8 cellular contexts compared by ENCODE assay signal in the genomic region with DNA sequence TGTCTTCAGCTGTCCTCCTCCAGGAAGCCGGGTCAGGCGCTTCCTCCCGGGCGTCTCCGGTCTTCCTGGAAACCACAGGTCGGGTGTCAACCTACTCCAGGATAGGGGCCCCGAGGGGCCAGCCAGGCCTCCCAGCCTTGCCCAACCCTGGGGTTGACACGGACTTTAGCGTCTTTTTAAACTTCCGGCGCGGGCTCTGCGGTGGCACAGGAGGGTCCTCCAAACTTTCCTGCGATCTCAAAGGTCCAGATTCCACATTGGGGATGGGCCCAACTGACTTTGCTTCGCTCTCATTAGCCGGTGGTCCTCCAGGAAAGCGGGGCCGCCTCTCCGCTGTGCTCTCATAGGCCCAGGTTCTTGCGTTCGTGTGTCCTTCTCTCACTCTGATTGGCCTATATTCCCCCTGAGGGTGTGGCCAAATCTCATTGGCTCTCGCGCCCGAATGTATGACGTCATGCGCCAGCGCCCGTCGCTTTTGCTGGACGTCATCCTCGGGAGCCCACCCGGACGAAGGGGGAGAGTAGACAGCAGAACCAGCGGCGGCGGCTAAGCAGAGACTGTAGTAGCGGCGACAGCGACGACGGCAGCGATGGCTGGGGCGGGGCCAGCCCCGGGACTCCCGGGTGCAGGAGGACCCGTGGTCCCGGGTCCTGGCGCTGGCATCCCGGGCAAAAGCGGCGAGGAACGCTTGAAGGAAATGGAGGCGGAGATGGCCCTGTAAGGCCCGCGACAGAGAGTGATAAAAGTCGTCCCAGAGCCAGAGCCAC. TPM values are rescaled to one million over a fixed set of nuclear protein-coding genes. Genes with fewer than 3 reads are reported as not detected.
DNase-seq lines count a peak whose midpoint lies in the region; ATAC-seq and TF ChIP-seq lines count a peak whose summit lies in the region.

RBM42 (plus strand) TSS at position 472 of the 767 bp plus-strand sequence; CDS start at position 590, 118 bp downstream.

- ATAC-seq in stimulated activated naive CD8-positive, alpha-beta T cell treated with anti-CD3 and anti-CD28 coated beads, Interleukin-15, amount 100 ng/mL, for 72 hours, result peak; percentile 100

- no peaks in the 10 kb centered on the region for H3K27me3 ChIP-seq in HAP-1 (ENCODE audit: low read depth)
- H3K27me3 ChIP-seq in MM.1S (replicated peaks; ENCODE audit: insufficient read depth, low read length), result no peaks in the 10 kb centered on the region

- in situ Hi-C loops in HAP-1 (cut with MboI; ENCODE audit: low sequenced_read_pairs), result no loop called here

- H3K27ac ChIP-seq in MM.1S (ENCODE audit: low read length), result peak within 1 kb of the TSS; percentile 51; the same call in 1 of the 2 replicates

- peaks cover 29% of the 10 kb centered on the region for H3K36me3 Mint-ChIP-seq in nephron progenitor cell (ENCODE audit: low read depth)

- peak within 1 kb of the TSS; percentile 84 for H2AFZ ChIP-seq in MM.1S (ENCODE audit: low read length)

- peaks cover 2% of the 10 kb centered on the region; the same call in 1 of the 2 replicates for H3F3A ChIP-seq in MM.1S (ENCODE audit: insufficient read depth, low read length)

- TF ChIP-seq CTCF in MM.1S (IDR thresholded peaks at IDR 0.05; ENCODE audit: low read length) (no peak), fibroblast of the aortic adventitia (IDR thresholded peaks at IDR 0.05; ENCODE audit: insufficient read depth, low read length) (no peak), nephron progenitor cell (IDR thresholded peaks at IDR 0.05) (no peak)

- no peaks in the 10 kb centered on the region for H4K20me1 ChIP-seq in MM.1S (ENCODE audit: insufficient read depth, low read length)

- H3K4me1 ChIP-seq in ES-I3 (ENCODE audit: insufficient read depth, low read length), result no peaks in the 10 kb centered on the region
- H3K4me1 ChIP-seq in HAP-1, result peaks cover 5% of the 10 kb centered on the region; the same call in 1 of the 2 replicates
- 0 out of 2 replicates have a peak, but pooled peaks cover 3% of the 10 kb centered on the region for H3K4me1 ChIP-seq in MM.1S (ENCODE audit: low read length)

- DNase-seq in HAP-1 (ENCODE audit: low spot score in 2 of 2) (peak; percentile 98 to 99), MM.1S (peak; percentile 98), SIG-M5 (lab: John Stamatoyannopoulos, UW) (peak; percentile 85), activated gamma-delta T cell (lab: John Stamatoyannopoulos, UW) (peak; percentile 89), fibroblast of the aortic adventitia (ENCODE audit: low read depth) (peak; percentile 99), nephron progenitor cell (peak; percentile 98)
- peak; percentile 97 to 98 for DNase-seq in stimulated activated naive CD8-positive, alpha-beta T cell treated with anti-CD3 and anti-CD28 coated beads, Interleukin-15, amount 100 ng/mL, for 72 hours

- H3K36me3 ChIP-seq in ES-I3 (ENCODE audit: insufficient read depth, low read length) (peaks cover 4% of the 10 kb centered on the region; the same call in 1 of the 2 replicates), HAP-1 (replicated peaks) (peaks cover 34% of the 10 kb centered on the region), MM.1S (replicated peaks; ENCODE audit: insufficient read depth, low read length) (no peaks in the 10 kb centered on the region)

- peaks cover 4% of the 10 kb centered on the region for H3K27me3 Mint-ChIP-seq in nephron progenitor cell (ENCODE audit: low read depth, poor library complexity)
- no peaks in the 10 kb centered on the region for H3K27me3 Mint-ChIP-seq in stimulated activated naive CD8-positive, alpha-beta T cell treated with anti-CD3 and anti-CD28 coated beads, Interleukin-15, amount 100 ng/mL, for 72 hours

- H3K9me3 ChIP-seq in ES-I3 (ENCODE audit: control insufficient read depth, insufficient read depth, low read length) (no peaks in the 10 kb centered on the region), HAP-1 (no peaks in the 10 kb centered on the region), MM.1S (replicated peaks; ENCODE audit: insufficient read depth, low read length) (no peaks in the 10 kb centered on the region)

- H3K27ac Mint-ChIP-seq in nephron progenitor cell, result peak within 1 kb of the TSS; percentile 98
- H3K27ac Mint-ChIP-seq in stimulated activated naive CD8-positive, alpha-beta T cell treated with anti-CD3 and anti-CD28 coated beads, Interleukin-15, amount 100 ng/mL, for 72 hours, result peak within 1 kb of the TSS; percentile 93 to 97

- H3K4me3 Mint-ChIP-seq in nephron progenitor cell, result peak within 1 kb of the TSS; percentile 97
- peak within 1 kb of the TSS; percentile 89 to 90 for H3K4me3 Mint-ChIP-seq in stimulated activated naive CD8-positive, alpha-beta T cell treated with anti-CD3 and anti-CD28 coated beads, Interleukin-15, amount 100 ng/mL, for 72 hours

- H3K4me2 ChIP-seq in MM.1S (ENCODE audit: low read depth, low read length), result peak within 1 kb of the TSS; percentile 99

- peaks cover 17% of the 10 kb centered on the region for H3K79me2 ChIP-seq in MM.1S (ENCODE audit: low read length)

- no peaks in the 10 kb centered on the region for H3K9me2 ChIP-seq in MM.1S (replicated peaks; ENCODE audit: insufficient read depth, low read length)

- H3K4me3 ChIP-seq in HAP-1 (peak within 1 kb of the TSS; percentile 99), MM.1S (ENCODE audit: low read length) (peak within 1 kb of the TSS; percentile 93), fibroblast of the aortic adventitia (ENCODE audit: low read depth, low read length) (peak within 1 kb of the TSS; percentile 98)

- no peaks in the 10 kb centered on the region for H3K9me3 Mint-ChIP-seq in nephron progenitor cell
- no peaks in the 10 kb centered on the region for H3K9me3 Mint-ChIP-seq in stimulated activated naive CD8-positive, alpha-beta T cell treated with anti-CD3 and anti-CD28 coated beads, Interleukin-15, amount 100 ng/mL, for 72 hours

- peaks cover 19% of the 10 kb centered on the region for H3K4me1 Mint-ChIP-seq in nephron progenitor cell
- H3K4me1 Mint-ChIP-seq in stimulated activated naive CD8-positive, alpha-beta T cell treated with anti-CD3 and anti-CD28 coated beads, Interleukin-15, amount 100 ng/mL, for 72 hours, result peaks cover 35% of the 10 kb centered on the region

- H3K9ac ChIP-seq in ES-I3 (ENCODE audit: low read depth, low read length) (peak within 1 kb of the TSS; percentile 87), MM.1S (ENCODE audit: low read length) (peak within 1 kb of the TSS; percentile 92)

RNA-seq across cellular contexts. Expression of gene RBM42, which starts in this region (rescaled TPM):
- 43.0 and 65.2 TPM in 2 replicates for total RNA-seq in fibroblast of the aortic adventitia (ENCODE audit: low replicate concordance)

Comparison
In these comparisons a context has a peak if more than half of its experiments do, and no peak if none do; other contexts are left out.
1. Peak in every context shown above with its lines: DNase-seq, ATAC-seq, H3K4me3 ChIP-seq and H3K27ac ChIP-seq.